ENCODE assay signal across 8 cellular contexts in the genomic region with DNA sequence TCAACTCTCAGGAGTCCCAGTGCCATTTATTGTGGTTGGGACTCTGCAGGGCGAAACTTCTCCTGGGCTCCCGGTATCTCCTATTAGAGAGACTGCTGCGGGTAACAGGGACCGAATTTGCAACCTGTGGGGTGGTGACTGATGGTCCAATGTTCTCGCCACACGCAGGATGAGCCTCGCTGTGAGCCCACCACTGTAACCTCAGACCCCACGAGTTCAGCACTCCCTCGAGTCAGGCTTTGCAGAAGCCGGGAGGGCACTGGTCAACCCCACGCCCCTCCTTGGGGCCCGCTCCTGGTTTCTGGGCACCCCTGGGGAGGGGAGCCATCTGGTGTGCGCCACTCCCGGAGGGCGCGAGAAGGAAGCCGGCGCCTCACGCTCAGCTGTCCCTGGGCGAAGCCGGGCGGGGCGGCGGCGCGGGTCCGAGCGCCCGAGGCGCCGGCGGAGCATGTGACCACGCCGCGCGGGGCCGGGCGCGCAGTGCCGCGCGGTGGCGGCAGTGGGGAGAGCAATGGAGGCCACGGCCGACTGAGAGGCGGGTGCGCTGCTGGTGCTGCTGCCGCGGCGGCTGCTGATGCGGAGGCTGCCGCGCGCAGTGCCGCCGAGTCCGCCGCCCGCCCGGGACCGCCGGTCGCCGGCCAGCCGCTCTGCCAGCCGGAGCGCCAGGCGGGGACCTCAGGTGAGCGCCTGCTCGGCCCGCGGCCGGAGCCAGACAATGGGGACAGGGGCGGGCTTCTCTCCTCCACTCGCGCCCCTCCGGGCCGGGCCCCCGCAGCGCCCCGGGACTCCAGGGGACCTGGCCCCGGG.
DNase-seq lines count a peak whose midpoint lies in the region; ATAC-seq and TF ChIP-seq lines count a peak whose summit lies in the region.

No MANE protein-coding gene starts in this region.

- WGBS in esophagus squamous epithelium, 2 donors, result 2 to 14% methylated on average over 4 to 5 of the region's 82 CpGs
- 2% methylated on average over 9 of the region's 82 CpGs for WGBS in suprapubic skin

- H3K36me3 ChIP-seq in CD8-positive, alpha-beta memory T cell (ENCODE audit: insufficient read depth, low read length), result no peaks in the 10 kb centered on the region
- no peaks in the 10 kb centered on the region for H3K36me3 ChIP-seq in esophagus squamous epithelium
- no peaks in the 10 kb centered on the region for H3K36me3 ChIP-seq in muscle layer of duodenum (ENCODE audit: control insufficient read depth in 1 of 2, insufficient read depth in 2 of 2, low read length in 2 of 2)
- no peaks in the 10 kb centered on the region for H3K36me3 ChIP-seq in suprapubic skin

- no peak for TF ChIP-seq EP300 in suprapubic skin (IDR thresholded peaks at IDR 0.05)

- TF ChIP-seq CTCF in esophagus squamous epithelium (IDR thresholded peaks at IDR 0.05) (peak in 4 of 6 experiments; percentile 8 to 60 (median 31)), suprapubic skin (IDR thresholded peaks at IDR 0.05) (peak in 1 of 2 donors; percentile 26)

- POLR2A ChIA-PET in CD8-positive, alpha-beta memory T cell (lab: Charles Lee), result no interaction called here
- POLR2A ChIA-PET in activated CD4-positive, alpha-beta memory T cell treated with anti-CD3 and anti-CD28 coated beads for 36 hours (lab: Charles Lee), result no interaction called here

- H3K4me3 ChIP-seq in CD8-positive, alpha-beta memory T cell (ENCODE audit: low read length), result no peak overlapping the region
- H3K4me3 ChIP-seq in esophagus squamous epithelium (peak overlapping the region; percentile 44 to 74 (median 57)), muscle layer of duodenum (ENCODE audit: low read depth in 1 of 2, low read length in 2 of 2) (peak overlapping the region; percentile 72 to 75), suprapubic skin (peak overlapping the region; percentile 66)

- DNase-seq in CD8-positive, alpha-beta memory T cell, result no peak
- DNase-seq in GM19240 (ENCODE audit: insufficient read length, low spot score), result peak; percentile 15
- peak; percentile 32 for DNase-seq in NCI-H446 treated with DMSO at 0.1 percent for 48 hours (lab: John Stamatoyannopoulos, UW)
- peak; percentile 66 for DNase-seq in activated CD4-positive, alpha-beta memory T cell treated with anti-CD3 and anti-CD28 coated beads for 36 hours
- no peak for DNase-seq in esophagus squamous epithelium (lab: John Stamatoyannopoulos, UW)
- DNase-seq in suprapubic skin (ENCODE audit: low spot score in 2 of 2), result no peak

- peaks cover 11 to 20% (median 14%) of the 10 kb centered on the region in 3 donors for H3K4me1 Mint-ChIP-seq in CD8-positive, alpha-beta memory T cell
- H3K4me1 Mint-ChIP-seq in activated CD4-positive, alpha-beta memory T cell treated with anti-CD3 and anti-CD28 coated beads for 36 hours (ENCODE audit: low read depth), result peaks cover 12% of the 10 kb centered on the region

- H3K27ac ChIP-seq in CD8-positive, alpha-beta memory T cell (ENCODE audit: low read depth, low read length), result no peak overlapping the region
- H3K27ac ChIP-seq in esophagus squamous epithelium, result peak overlapping the region in 2 of 4 donors; percentile 21 to 27
- H3K27ac ChIP-seq in muscle layer of duodenum (ENCODE audit: low read length), result no peak overlapping the region
- H3K27ac ChIP-seq in suprapubic skin, result no peak overlapping the region

- H3K27me3 ChIP-seq in CD8-positive, alpha-beta memory T cell (ENCODE audit: insufficient read depth, low read length, poor library complexity, severe bottlenecking), result peaks cover 23% of the 10 kb centered on the region
- H3K27me3 ChIP-seq in esophagus squamous epithelium (peaks cover 0 to 57% (median 9%) of the 10 kb centered on the region in 4 donors), muscle layer of duodenum (ENCODE audit: low read depth, low read length) (peaks cover 6% of the 10 kb centered on the region), suprapubic skin (peaks cover 18% of the 10 kb centered on the region)

- no peaks in the 10 kb centered on the region for H3K9me3 Mint-ChIP-seq in CD8-positive, alpha-beta memory T cell
- no peaks in the 10 kb centered on the region for H3K9me3 Mint-ChIP-seq in activated CD4-positive, alpha-beta memory T cell treated with anti-CD3 and anti-CD28 coated beads for 36 hours

- H3K9me3 ChIP-seq in CD8-positive, alpha-beta memory T cell (ENCODE audit: low read length), result no peaks in the 10 kb centered on the region
- H3K9me3 ChIP-seq in esophagus squamous epithelium (no peaks in the 10 kb centered on the region), muscle layer of duodenum (ENCODE audit: control insufficient read depth in 1 of 2, low read length in 2 of 2) (no peaks in the 10 kb centered on the region), suprapubic skin (no peaks in the 10 kb centered on the region)

- peak overlapping the region in 6 of 7 donors; percentile 29 to 84 (median 62) for H3K4me3 Mint-ChIP-seq in CD8-positive, alpha-beta memory T cell
- peak overlapping the region; percentile 52 for H3K4me3 Mint-ChIP-seq in activated CD4-positive, alpha-beta memory T cell treated with anti-CD3 and anti-CD28 coated beads for 36 hours

- peaks cover 8% of the 10 kb centered on the region for H3K4me1 ChIP-seq in CD8-positive, alpha-beta memory T cell (ENCODE audit: insufficient read depth, low read length)
- H3K4me1 ChIP-seq in esophagus squamous epithelium (peaks cover 0 to 19% (median 7%) of the 10 kb centered on the region in 3 donors), muscle layer of duodenum (ENCODE audit: control insufficient read depth in 1 of 2, insufficient read depth in 2 of 2, low read length in 2 of 2) (peaks cover 0 to 15% of the 10 kb centered on the region in 2 donors), suprapubic skin (peaks cover 16% of the 10 kb centered on the region)

- H3K27ac Mint-ChIP-seq in CD8-positive, alpha-beta memory T cell, result no peak overlapping the region
- H3K27ac Mint-ChIP-seq in activated CD4-positive, alpha-beta memory T cell treated with anti-CD3 and anti-CD28 coated beads for 36 hours, result no peak overlapping the region

- peaks cover 22 to 69% of the 10 kb centered on the region in 2 donors for H3K27me3 Mint-ChIP-seq in CD8-positive, alpha-beta memory T cell
- peaks cover 46% of the 10 kb centered on the region for H3K27me3 Mint-ChIP-seq in activated CD4-positive, alpha-beta memory T cell treated with anti-CD3 and anti-CD28 coated beads for 36 hours

- intact Hi-C loops in activated CD4-positive, alpha-beta memory T cell treated with anti-CD3 and anti-CD28 coated beads for 36 hours (cut with micrococcal nuclease), result loop anchor here (1.0 to 5.0 kb wide), 3 partner anchors 52 to 253 kb away; partner anchors contain the start of gene CEP135
- intact Hi-C loops in esophagus squamous epithelium (cut with DNase I), result no loop called here

- CTCF ChIA-PET in CD8-positive, alpha-beta memory T cell (lab: Charles Lee), result no interaction called here
- CTCF ChIA-PET in activated CD4-positive, alpha-beta memory T cell treated with anti-CD3 and anti-CD28 coated beads for 36 hours (lab: Charles Lee), result no interaction called here

- peaks cover 0 to 2% (median 0%) of the 10 kb centered on the region in 3 donors for H3K36me3 Mint-ChIP-seq in CD8-positive, alpha-beta memory T cell
- no peaks in the 10 kb centered on the region for H3K36me3 Mint-ChIP-seq in activated CD4-positive, alpha-beta memory T cell treated with anti-CD3 and anti-CD28 coated beads for 36 hours

- ATAC-seq in HG03280 (IDR thresholded peaks at IDR 0.05; ENCODE audit: unreplicated experiment), result peak; percentile 96

- TF ChIP-seq POLR2A in esophagus squamous epithelium (IDR thresholded peaks at IDR 0.05) (no peak), suprapubic skin (IDR thresholded peaks at IDR 0.05) (no peak)

Comparison
In these comparisons a context has a peak if more than half of its experiments do, and no peak if none do; other contexts are left out.
1. DNase-seq: peak in GM19240 (single experiment), NCI-H446 treated with DMSO at 0.1 percent for 48 hours (single experiment) and activated CD4-positive, alpha-beta memory T cell treated with anti-CD3 and anti-CD28 coated beads for 36 hours (single experiment); none in CD8-positive, alpha-beta memory T cell (0 of 5), esophagus squamous epithelium (single experiment) and suprapubic skin (0 of 2).